In genomic region chr9:113946496-113947115, GRCh38 we compare ENCODE assay signal across 18 cellular contexts.
"Had no signal": no experiment of that assay in that cellular context is flagged by ENCODE, and none has a peak within 500 bp of the region (broad histone marks: within the 10 kb centered on the region; RNA-seq: fewer than 3 reads in every experiment).

No MANE protein-coding gene starts in this region.

- H3K9me3 Mint-ChIP-seq: dendritic cell treated with granulocyte-macrophage colony-stimulating factor and Interleukin-4, amounts not matched to agents 40 ng/mL and 50 ng/mL, for 4 days had no signal

- DNase-seq: erythroblast; foreskin melanocyte; heart left ventricle; hippocampal formation; kidney glomerular epithelial cell; mucosa of descending colon; naive thymus-derived CD8-positive, alpha-beta T cell; posterior cingulate gyrus; sigmoid colon; stimulated activated naive CD4-positive, alpha-beta T cell; stomach; substantia nigra; transverse colon had no signal

- H3K27me3 ChIP-seq: heart left ventricle, right atrium auricular region, sigmoid colon, stomach, transverse colon had no signal

- H3K9me3 ChIP-seq: heart left ventricle, mucosa of descending colon, right atrium auricular region, sigmoid colon, stomach, thoracic aorta, transverse colon had no signal

- H3K4me3 ChIP-seq: heart left ventricle, mucosa of descending colon, right atrium auricular region, sigmoid colon, skin epidermis, stomach, thoracic aorta, transverse colon had no signal

- FAIRE-seq: endothelial cell of umbilical vein had no signal

- H3K27ac ChIP-seq: heart left ventricle, right atrium auricular region, sigmoid colon, skin epidermis, stomach, thoracic aorta, transverse colon had no signal

- H3K36me3 ChIP-seq: heart left ventricle, right atrium auricular region, sigmoid colon, stomach, thoracic aorta, transverse colon had no signal

- H3K27ac Mint-ChIP-seq: dendritic cell treated with granulocyte-macrophage colony-stimulating factor and Interleukin-4, amounts not matched to agents 40 ng/mL and 50 ng/mL, for 4 days had no signal

- H3K4me1 ChIP-seq: sigmoid colon, stomach, transverse colon had no signal

- H3K27me3 Mint-ChIP-seq: dendritic cell treated with granulocyte-macrophage colony-stimulating factor and Interleukin-4, amounts not matched to agents 40 ng/mL and 50 ng/mL, for 4 days had no signal

- H3K4me3 Mint-ChIP-seq: dendritic cell treated with granulocyte-macrophage colony-stimulating factor and Interleukin-4, amounts not matched to agents 40 ng/mL and 50 ng/mL, for 4 days; naive thymus-derived CD8-positive, alpha-beta T cell had no signal
